In genomic region chr13:41060723-41061074, GRCh38 we compare ENCODE assay signal across 7 cellular contexts. TPM values are rescaled to one million over a fixed set of nuclear protein-coding genes. Genes with fewer than 3 reads are reported as not detected.
DNase-seq lines count a peak whose midpoint lies in the region; ATAC-seq, FAIRE-seq and TF ChIP-seq lines count a peak whose summit lies in the region.

No MANE protein-coding gene starts in this region.

- peaks cover 25% of the 10 kb centered on the region for H3K4me1 ChIP-seq in mammary epithelial cell (ENCODE audit: insufficient read depth, low read length)

- peaks cover 8% of the 10 kb centered on the region for H3K36me3 ChIP-seq in mammary epithelial cell (ENCODE audit: insufficient read depth, low read length)

- FAIRE-seq in islet of Langerhans (lab: Jason Lieb, UNC): peak; percentile 24

- no peaks in the 10 kb centered on the region for H3K9me3 ChIP-seq in mammary epithelial cell (replicated peaks; ENCODE audit: insufficient read depth, low read length)

- no peak for TF ChIP-seq CTCF in activated B cell treated with CpG ODN at 0.5 μM for 24 hours (IDR thresholded peaks at IDR 0.05)
- TF ChIP-seq CTCF in mammary epithelial cell (conservative IDR thresholded peaks at IDR 0.05 in 1 of 2, IDR thresholded peaks at IDR 0.05 in 1 of 2; ENCODE audit: extremely low read depth in 1 of 2, insufficient read depth in 1 of 2, low read depth in 1 of 2, low read length in 2 of 2): no peak

- H3K4me2 ChIP-seq in mammary epithelial cell (ENCODE audit: insufficient read depth, low read depth, low read length): peak overlapping the region; percentile 85

- in situ Hi-C loops in mammary epithelial cell (cut with MboI; ENCODE audit: low sequenced_read_pairs in 2 of 2): loop anchor here in 1 of 2 donors (10.0 kb wide), 1 partner anchor 134 kb away; the partner anchor contains the start of gene KBTBD7

- no CpG with 5 or more reads among the region's 35 CpGs for WGBS in mammary epithelial cell (ENCODE audit: low coverage, missing lambda C conversion rate)

- H3K4me1 Mint-ChIP-seq in activated B cell treated with CpG ODN at 0.5 μM for 24 hours: peaks cover 41% of the 10 kb centered on the region

- dilution Hi-C loops in mammary epithelial cell (cut with HindIII; ENCODE audit: low sequenced_read_pairs): no loop called here

- intact Hi-C loops in activated B cell treated with CpG ODN at 0.5 μM for 24 hours (cut with micrococcal nuclease) (loop anchor here (1.0 to 5.0 kb wide), 18 partner anchors 7 to 1403 kb away; partner anchors contain the start of genes AKAP11, COG6, DGKH and ELF1), mammary epithelial cell (cut with micrococcal nuclease) (loop anchor here (1.0 to 5.0 kb wide), 5 partner anchors 66 to 288 kb away; partner anchors contain the start of genes KBTBD7, MRPS31 and NAA16)

- H3K27me3 ChIP-seq in mammary epithelial cell (ENCODE audit: insufficient read depth, low read length): no peaks in the 10 kb centered on the region

- peak overlapping the region; percentile 96 for H3K9ac ChIP-seq in mammary epithelial cell (ENCODE audit: insufficient read depth, low read length)

- H3K36me3 Mint-ChIP-seq in activated B cell treated with CpG ODN at 0.5 μM for 24 hours (ENCODE audit: low read depth): peaks cover 34% of the 10 kb centered on the region

- H3K27ac ChIP-seq in mammary epithelial cell (ENCODE audit: insufficient read depth, low read depth, low read length): peak overlapping the region; percentile 99

- peak overlapping the region; percentile 93 for H2AFZ ChIP-seq in mammary epithelial cell (ENCODE audit: low read depth, low read length)

- H3K4me3 Mint-ChIP-seq in activated B cell treated with CpG ODN at 0.5 μM for 24 hours: peak overlapping the region; percentile 100

- DNase-seq in NCI-H2107 treated with DMSO at 0.1 percent for 48 hours (lab: John Stamatoyannopoulos, UW; ENCODE audit: unreplicated experiment): peak; percentile 71
- peak; percentile 82 for DNase-seq in activated B cell treated with CpG ODN at 0.5 μM for 24 hours
- peak; percentile 83 for DNase-seq in mammary epithelial cell
- DNase-seq in stimulated activated CD4-positive, alpha-beta T cell treated with anti-CD3 and anti-CD28 coated beads, Interleukin-15, amount 100 ng/mL, for 24 hours: peak; percentile 91

- POLR2A ChIA-PET in activated B cell treated with CpG ODN at 0.5 μM for 24 hours (lab: Charles Lee): interaction anchor here (0.5 to 5.4 kb wide), 31 partner anchors 9 to 290 kb away, joined by 3 to 118 read pairs (median 4); partner anchors contain the start of genes ELF1, KBTBD7, MTRF1 and SLC25A15

- CTCF ChIA-PET in activated B cell treated with CpG ODN at 0.5 μM for 24 hours (lab: Charles Lee) (interaction anchor here (0.6 to 2.5 kb wide), 7 partner anchors 12 to 609 kb away, joined by 3 to 16 read pairs (median 4); partner anchors contain the start of gene ELF1), mammary epithelial cell (lab: Charles Lee; ENCODE audit: low non-redundant PET) (interaction anchor here (0.6 to 0.8 kb wide), 2 partner anchors 82 to 122 kb away, joined by 3 to 7 read pairs; no protein-coding TSS in a partner anchor)

- peak overlapping the region; percentile 100 for H3K27ac Mint-ChIP-seq in activated B cell treated with CpG ODN at 0.5 μM for 24 hours

- no TSS peak for BruUV-seq in mammary epithelial cell (replicated peaks; lab: Mats Ljungman, UMichigan)

- H3K4me3 ChIP-seq in mammary epithelial cell (replicated peaks in 1 of 3; ENCODE audit: insufficient read depth in 1 of 3, low read depth in 2 of 3, low read length in 3 of 3): peak overlapping the region; percentile 86 to 97 (median 87)

- peak; percentile 8 for ATAC-seq in GM18508 (IDR thresholded peaks at IDR 0.05; ENCODE audit: insufficient read depth, unreplicated experiment)
- peak; percentile 29 for ATAC-seq in HG02943 (IDR thresholded peaks at IDR 0.05; ENCODE audit: low read depth, unreplicated experiment)
- ATAC-seq in activated B cell treated with CpG ODN at 0.5 μM for 24 hours (ENCODE audit: low read depth): peak; percentile 44

- no peaks in the 10 kb centered on the region for H4K20me1 ChIP-seq in mammary epithelial cell (ENCODE audit: insufficient read depth, low read length)

- peaks cover 82% of the 10 kb centered on the region for H3K79me2 ChIP-seq in mammary epithelial cell (ENCODE audit: insufficient read depth, low read length)

- peaks cover 2% of the 10 kb centered on the region for H3K27me3 Mint-ChIP-seq in activated B cell treated with CpG ODN at 0.5 μM for 24 hours

- H3K9me3 Mint-ChIP-seq in activated B cell treated with CpG ODN at 0.5 μM for 24 hours: no peaks in the 10 kb centered on the region

RNA-seq across cellular contexts. Expression of gene WBP4, which starts 0.6 kb away (rescaled TPM):
- total RNA-seq in activated B cell treated with CpG ODN at 0.5 μM for 24 hours (8.6 and 9.0 TPM in 2 replicates), mammary epithelial cell (10 to 100 TPM in 1 of 2 donors, 1 to 10 TPM in 1; 5.0 to 12.4 TPM)
- 5.2 TPM for polyA plus RNA-seq in mammary epithelial cell
- 0.98 TPM for polyA minus RNA-seq in mammary epithelial cell

RNA-seq across cellular contexts. Expression of gene ELF1, which starts 41.6 kb away (rescaled TPM):
- total RNA-seq in activated B cell treated with CpG ODN at 0.5 μM for 24 hours (129 and 136 TPM in 2 replicates), mammary epithelial cell (10 to 100 TPM; 48.0 to 66.3 TPM)
- polyA plus RNA-seq in mammary epithelial cell: 32.6 TPM
- polyA minus RNA-seq in mammary epithelial cell: 51.3 TPM

Comparison
In these comparisons a context has a peak if more than half of its experiments do, and no peak if none do; other contexts are left out.
1. Peak in every context shown above with its lines: DNase-seq, ATAC-seq, H3K4me3 ChIP-seq and H3K27ac ChIP-seq.